In the genomic region with DNA sequence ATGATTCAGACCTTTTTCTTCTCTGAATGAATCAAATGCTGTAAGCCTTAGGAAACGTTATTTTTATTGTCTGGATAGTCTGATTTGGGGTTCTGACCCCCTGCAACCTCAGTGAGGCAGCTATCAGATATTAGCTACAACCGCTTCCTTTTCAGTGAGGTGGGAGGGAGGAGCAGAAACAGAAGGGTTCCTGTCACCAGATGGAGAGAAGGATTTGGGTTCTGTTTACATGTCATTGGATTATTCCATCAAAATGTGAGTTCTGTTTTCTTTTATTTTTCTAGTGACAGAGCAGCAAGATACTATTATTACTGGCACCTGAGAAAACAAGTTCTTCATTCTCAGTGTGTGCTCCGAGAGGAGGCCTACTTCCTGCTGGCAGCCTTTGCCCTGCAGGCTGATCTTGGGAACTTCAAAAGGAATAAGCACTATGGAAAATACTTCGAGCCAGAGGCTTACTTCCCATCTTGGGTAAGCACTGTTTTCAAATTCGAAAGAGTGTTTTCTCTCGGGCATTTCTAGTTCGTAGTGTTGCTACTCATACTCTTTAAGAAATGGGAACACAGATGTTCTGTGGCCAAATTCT, we compare ENCODE assay signal across 1 cellular context.
TF ChIP-seq lines count a peak whose summit lies in the region.

No MANE protein-coding gene starts in this region.

TF ChIP-seq in IMR-90, 13 proteins besides CTCF, POLR2A, EP300 and RAD21:
- TF ChIP-seq CEBPB (IDR thresholded peaks at IDR 0.05; ENCODE audit: low read depth, low read length) (no peak), RFX5 (IDR thresholded peaks at IDR 0.05; ENCODE audit: low read depth, low read length) (no peak), BHLHE40 (IDR thresholded peaks at IDR 0.05; ENCODE audit: low read depth, low read length) (no peak), MXI1 (IDR thresholded peaks at IDR 0.05; ENCODE audit: borderline replicate concordance, low read depth, low read length) (no peak), MAZ (IDR thresholded peaks at IDR 0.05; ENCODE audit: borderline replicate concordance, low read depth, low read length) (no peak), FOS (IDR thresholded peaks at IDR 0.05; ENCODE audit: low read depth, low read length) (no peak), USF2 (IDR thresholded peaks at IDR 0.05; ENCODE audit: low read depth, low read length) (no peak), SMC3 (IDR thresholded peaks at IDR 0.05; ENCODE audit: low read depth, low read length) (no peak), CHD1 (IDR thresholded peaks at IDR 0.05; ENCODE audit: low read depth, low read length) (no peak), ELK1 (IDR thresholded peaks at IDR 0.05; ENCODE audit: borderline replicate concordance, low read depth, low read length) (no peak), MAFK (IDR thresholded peaks at IDR 0.05; ENCODE audit: low read depth, low read length) (no peak)
